8 cellular contexts compared by ENCODE assay signal in genomic region chr2:162261032-162261945, GRCh38. TPM values are rescaled to one million over a fixed set of nuclear protein-coding genes. Genes with fewer than 3 reads are reported as not detected.
DNase-seq lines count a peak whose midpoint lies in the region; ATAC-seq and TF ChIP-seq lines count a peak whose summit lies in the region.

No MANE protein-coding gene starts in this region.

- TF ChIP-seq POLR2A in IMR-90 (IDR thresholded peaks at IDR 0.05; ENCODE audit: low read depth, low read length) = no peak
- TF ChIP-seq POLR2A in body of pancreas (IDR thresholded peaks at IDR 0.05) = peak in 1 of 3 donors; percentile 38

- H3K4ac ChIP-seq in IMR-90 (ENCODE audit: low read depth, low read length) = peak overlapping the region; percentile 85

- in situ Hi-C loops in IMR-90 (cut with MboI; ENCODE audit: low sequenced_read_pairs) = no loop called here

- peak overlapping the region; percentile 72 for H3K14ac ChIP-seq in IMR-90 (replicated peaks; ENCODE audit: low read depth, low read length)

- peak overlapping the region; percentile 86 for H2BK20ac ChIP-seq in IMR-90 (ENCODE audit: low read depth, low read length)

- no peak overlapping the region for H3K4me3 ChIP-seq in BLaER1
- H3K4me3 ChIP-seq in IMR-90 (ENCODE audit: insufficient read depth, low read depth, low read length) = no peak overlapping the region
- H3K4me3 ChIP-seq in body of pancreas = no peak overlapping the region

- peak overlapping the region; percentile 85 for H3K23ac ChIP-seq in IMR-90 (ENCODE audit: low read depth, low read length)

- WGBS in IMR-90 (ENCODE audit: extremely low coverage in 2 of 2, insufficient read length in 1 of 2), 2 experiments = 30% methylated on average over 2 of the region's 4 CpGs; no CpG with 5 or more reads in 1 of the 2 experiments
- 57 to 74% methylated on average over 4 of the region's 4 CpGs for WGBS in body of pancreas, 2 donors

- POLR2A ChIA-PET in IMR-90 (lab: Charles Lee; ENCODE audit: unreplicated experiment) = interaction anchor here (0.9 kb wide), 1 partner anchor 17 kb away, joined by 3 read pairs; no protein-coding TSS in a partner anchor

- H4K20me1 ChIP-seq in BLaER1 = no peaks in the 10 kb centered on the region
- no peaks in the 10 kb centered on the region for H4K20me1 ChIP-seq in IMR-90 (ENCODE audit: insufficient read depth, low read length)

- TF ChIP-seq RAD21 in IMR-90 (IDR thresholded peaks at IDR 0.05; ENCODE audit: low read length) = no peak

- peak overlapping the region; percentile 86 for H3K18ac ChIP-seq in IMR-90 (ENCODE audit: low read depth, low read length)

- H4K91ac ChIP-seq in IMR-90 (ENCODE audit: insufficient read depth, low read depth, low read length) = peak overlapping the region; percentile 83

- peak overlapping the region; percentile 91 for H2AK5ac ChIP-seq in IMR-90 (ENCODE audit: low read depth, low read length)

- peak overlapping the region; percentile 82 for H4K5ac ChIP-seq in IMR-90 (ENCODE audit: low read depth, low read length)

- H2BK5ac ChIP-seq in IMR-90 (ENCODE audit: low read depth, low read length, poor library complexity, severe bottlenecking) = peak overlapping the region; percentile 89

- peak overlapping the region; percentile 75; the same call in 1 of the 3 replicates for H2BK15ac ChIP-seq in IMR-90 (ENCODE audit: low read depth, low read length)

- H2AFZ ChIP-seq in IMR-90 (replicated peaks; ENCODE audit: low read length, poor library complexity) = peak overlapping the region; percentile 83

- H3K27me3 ChIP-seq in BLaER1 (no peaks in the 10 kb centered on the region), IMR-90 (ENCODE audit: control insufficient read depth, insufficient read depth, low read length) (no peaks in the 10 kb centered on the region), body of pancreas (no peaks in the 10 kb centered on the region)

- 0 out of 2 replicates have a peak overlapping the region, but pooled peaks have one; percentile 3 for H3K4me2 ChIP-seq in BLaER1
- peak overlapping the region; percentile 52; the same call in 1 of the 2 replicates for H3K4me2 ChIP-seq in IMR-90 (ENCODE audit: low read depth, low read length)

- peak overlapping the region; percentile 93 for H2BK120ac ChIP-seq in IMR-90 (ENCODE audit: low read depth, low read length)

- peak overlapping the region; percentile 8 for H2AK9ac ChIP-seq in IMR-90 (replicated peaks; ENCODE audit: low read depth, low read length, poor library complexity)

- H3K4me1 ChIP-seq in BLaER1 (peaks cover 5% of the 10 kb centered on the region; the same call in 1 of the 2 replicates), IMR-90 (ENCODE audit: control insufficient read depth, insufficient read depth, low read length) (peaks cover 4% of the 10 kb centered on the region), body of pancreas (no peaks in the 10 kb centered on the region)

- no peaks in the 10 kb centered on the region; the same call in 1 of the 2 replicates for H3K9me1 ChIP-seq in IMR-90 (ENCODE audit: insufficient read depth, low read length)

- TF ChIP-seq CTCF in IMR-90 (conservative IDR thresholded peaks at IDR 0.05; ENCODE audit: low read depth, low read length) = no peak
- no peak for TF ChIP-seq CTCF in body of pancreas (IDR thresholded peaks at IDR 0.05)

- peak overlapping the region; percentile 72 to 94 for H4K8ac ChIP-seq in IMR-90 (ENCODE audit: low read depth in 2 of 2, low read length in 2 of 2)

- dilution Hi-C loops in IMR-90 (cut with HindIII; ENCODE audit: low sequenced_read_pairs, unreplicated experiment) = no loop called here

- H3K9me3 ChIP-seq in BLaER1 (no peaks in the 10 kb centered on the region), IMR-90 (ENCODE audit: control insufficient read depth, insufficient read depth, low read length) (no peaks in the 10 kb centered on the region), body of pancreas (no peaks in the 10 kb centered on the region)

- no peak overlapping the region for H3K27ac ChIP-seq in BLaER1
- peak overlapping the region; percentile 90 for H3K27ac ChIP-seq in IMR-90 (ENCODE audit: insufficient read depth, low read length)
- H3K27ac ChIP-seq in body of pancreas = peak overlapping the region in 2 of 4 donors; percentile 49 to 53

- H3K79me1 ChIP-seq in IMR-90 (ENCODE audit: low read depth in 1 of 2, low read length in 2 of 2) = no peaks in the 10 kb centered on the region

- H3K56ac ChIP-seq in IMR-90 (ENCODE audit: extremely low read depth, insufficient read depth, low read length) = peak overlapping the region; percentile 25; the same call in 1 of the 2 replicates

- H3K9ac ChIP-seq in BLaER1 = no peak overlapping the region
- H3K9ac ChIP-seq in IMR-90 (ENCODE audit: low read depth, low read length) = 0 out of 2 replicates have a peak overlapping the region, but pooled peaks have one; percentile 18

- BruUV-seq in IMR-90 (replicated peaks; lab: Mats Ljungman, UMichigan) = no TSS peak

- DNase-seq in IMR-90 = peak; percentile 80
- peak in 3 of 4 donors; percentile 19 to 57 (median 34) for DNase-seq in body of pancreas
- peak; percentile 19 to 80 for DNase-seq in lung microvascular endothelial cell (ENCODE audit: low read depth in 2 of 2)
- no peak for DNase-seq in NCI-H524 (lab: John Stamatoyannopoulos, UW)
- no peak for DNase-seq in DMS 273 treated with DMSO at 0.1 percent for 48 hours (lab: John Stamatoyannopoulos, UW)
- no peak for DNase-seq in NCI-H2227 treated with DMSO at 0.1 percent for 48 hours (lab: John Stamatoyannopoulos, UW)

- intact Hi-C loops in IMR-90 (cut with micrococcal nuclease) (no loop called here), body of pancreas (cut with DNase I) (no loop called here)

- ATAC-seq in GM19397 (IDR thresholded peaks at IDR 0.05; ENCODE audit: unreplicated experiment) (peak; percentile 41), IMR-90 (ENCODE audit: low read depth) (peak; percentile 74), body of pancreas (peak; percentile 45)

- H3K36me3 ChIP-seq in BLaER1 = peaks cover 7% of the 10 kb centered on the region; the same call in 1 of the 2 replicates
- H3K36me3 ChIP-seq in IMR-90 (ENCODE audit: control insufficient read depth, insufficient read depth, low read length) = no peaks in the 10 kb centered on the region
- peaks cover 0 to 9% of the 10 kb centered on the region in 2 donors for H3K36me3 ChIP-seq in body of pancreas (replicated peaks in 1 of 2; ENCODE audit: insufficient read depth in 1 of 2, low read depth in 2 of 2)

- CTCF ChIA-PET in IMR-90 (lab: Yijun Ruan, JAX) = interaction anchor here (1.0 kb wide), 1 partner anchor 35 kb away, joined by 4 read pairs; no protein-coding TSS in a partner anchor

TF ChIP-seq in IMR-90, 13 proteins besides CTCF, POLR2A, EP300 and RAD21:
- TF ChIP-seq ELK1 (IDR thresholded peaks at IDR 0.05; ENCODE audit: borderline replicate concordance, low read depth, low read length) = no peak
- 0 out of 2 replicates have a peak, but pooled peaks have one; percentile 38 for TF ChIP-seq FOS (IDR thresholded peaks at IDR 0.05; ENCODE audit: low read depth, low read length)
- TF ChIP-seq CEBPB (IDR thresholded peaks at IDR 0.05; ENCODE audit: low read depth, low read length) = peak; percentile 74
- no peak for TF ChIP-seq NFE2L2 (IDR thresholded peaks at IDR 0.05; ENCODE audit: low read depth, low read length)

RNA-seq across cellular contexts. Expression of gene FAP, which starts 18.0 kb away (rescaled TPM):
- total RNA-seq in IMR-90 (2012; rRNA removed) = 71.0 and 93.9 TPM in 2 replicates
- polyA plus RNA-seq in IMR-90 (2012; rRNA removed) = 74.1 and 95.0 TPM in 2 replicates
- 17.0 and 24.2 TPM in 2 replicates for polyA plus RNA-seq in IMR-90 (2012; cell fraction: cytosol; rRNA removed)
- polyA plus RNA-seq in IMR-90 (2012; cell fraction: nucleus; rRNA removed; ENCODE audit: low replicate concordance) = 33.6 and 384 TPM in 2 replicates
- 1 to 10 TPM; 2.3 to 4.2 TPM for total RNA-seq in body of pancreas
- under 0.01 and 0.20 TPM in 2 replicates for total RNA-seq in lung microvascular endothelial cell

RNA-seq across cellular contexts. Expression of gene IFIH1, which starts 57.2 kb away (rescaled TPM):
- total RNA-seq in IMR-90 (2012; rRNA removed) (1.4 and 2.2 TPM in 2 replicates), body of pancreas (10 to 100 TPM; 12.5 to 13.2 TPM), lung microvascular endothelial cell (4.1 and 6.3 TPM in 2 replicates)
- polyA plus RNA-seq in IMR-90 (2012; rRNA removed) = 0.76 and 1.3 TPM in 2 replicates
- 0.27 and 0.88 TPM in 2 replicates for polyA plus RNA-seq in IMR-90 (2012; cell fraction: cytosol; rRNA removed)
- 0.55 and 0.79 TPM in 2 replicates for polyA plus RNA-seq in IMR-90 (2012; cell fraction: nucleus; rRNA removed; ENCODE audit: low replicate concordance)

Comparison
In these comparisons a context has a peak if more than half of its experiments do, and no peak if none do; other contexts are left out.
1. DNase-seq: peak in IMR-90 (single experiment), body of pancreas (3 of 4) and lung microvascular endothelial cell (2 of 2); none in NCI-H524 (0 of 2), DMS 273 treated with DMSO at 0.1 percent for 48 hours (single experiment) and NCI-H2227 treated with DMSO at 0.1 percent for 48 hours (single experiment).
2. RNA of gene FAP, which starts 18.0 kb away (total RNA-seq): 71.0 to 93.9 TPM in IMR-90; 2.3 to 4.2 TPM in body of pancreas and under 0.01 to 0.20 TPM in lung microvascular endothelial cell; every median in the first group is over 10 times any median in the second.
3. Peak in every context shown above with its lines, with median percentiles within 50 percentile points of each other: ATAC-seq.